ENCODE assay signal across 8 cellular contexts in the genomic region with DNA sequence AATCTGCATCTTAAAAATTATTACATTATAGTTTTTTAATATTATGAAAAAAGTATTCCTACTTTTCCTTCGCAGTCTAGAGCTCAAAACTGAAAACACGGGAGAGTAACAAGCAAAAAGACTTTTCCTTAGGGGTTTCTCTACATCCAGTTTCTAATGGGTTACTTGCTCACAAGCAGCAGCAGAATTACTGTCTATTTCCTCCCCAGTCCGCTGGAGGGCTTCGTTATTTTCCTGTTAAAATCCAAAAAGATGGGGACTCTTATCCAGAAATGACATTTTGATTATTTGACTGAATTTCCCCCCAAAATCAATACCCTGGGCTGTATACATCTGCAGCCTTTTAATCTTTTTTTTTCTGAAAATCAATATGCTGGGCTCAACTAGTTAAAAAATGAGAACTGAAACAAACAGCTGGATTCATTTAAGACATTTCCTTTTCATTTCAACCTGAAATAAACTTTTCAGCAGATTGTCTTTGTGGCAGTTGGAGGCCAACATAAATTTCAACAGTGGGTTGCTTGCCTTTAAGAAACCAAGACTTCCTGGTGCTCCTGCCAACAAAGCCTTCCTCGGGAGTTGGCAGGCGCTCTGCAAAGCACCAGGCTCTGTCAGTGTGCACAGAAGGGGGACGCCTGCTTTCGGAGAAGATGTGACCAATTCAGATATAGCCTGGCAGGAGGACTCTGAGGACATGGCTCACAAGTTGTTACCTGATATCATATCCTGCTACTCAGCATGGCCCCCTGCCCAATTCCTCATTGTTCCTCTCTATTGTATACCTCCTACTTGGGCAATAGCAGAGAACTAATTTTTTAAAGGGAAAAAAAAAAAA.
DNase-seq lines count a peak whose midpoint lies in the region; ATAC-seq and TF ChIP-seq lines count a peak whose summit lies in the region.

No MANE protein-coding gene starts in this region.

- no peak for TF ChIP-seq EP300 in esophagus muscularis mucosa (IDR thresholded peaks at IDR 0.05)

- H3K27me3 ChIP-seq in esophagus muscularis mucosa, result no peaks in the 10 kb centered on the region

- TF ChIP-seq POLR2A in esophagus muscularis mucosa (IDR thresholded peaks at IDR 0.05; ENCODE audit: low read depth), result no peak

- CTCF ChIA-PET in activated CD8-positive, alpha-beta T cell treated with anti-CD3 and anti-CD28 coated beads, Interleukin-2, amount 10 ng/mL, durations not matched to agents 7 days and 5 days (lab: Charles Lee), result no interaction called here

- TF ChIP-seq CTCF in LNCaP clone FGC (IDR thresholded peaks at IDR 0.05; ENCODE audit: control insufficient read depth, extremely low read depth, insufficient read depth) (no peak), esophagus muscularis mucosa (IDR thresholded peaks at IDR 0.05) (no peak)

- intact Hi-C loops in esophagus muscularis mucosa (cut with DNase I), result no loop called here

- peaks cover 0 to 3% (median 0%) of the 10 kb centered on the region in 4 donors for H3K9me3 ChIP-seq in esophagus muscularis mucosa

- no peak overlapping the region for H3K4me3 Mint-ChIP-seq in activated CD8-positive, alpha-beta T cell treated with anti-CD3 and anti-CD28 coated beads, Interleukin-2, amount 10 ng/mL, durations not matched to agents 7 days and 5 days

- POLR2A ChIA-PET in activated CD8-positive, alpha-beta T cell treated with anti-CD3 and anti-CD28 coated beads, Interleukin-2, amount 10 ng/mL, durations not matched to agents 7 days and 5 days (lab: Charles Lee), result no interaction called here

- H3K36me3 ChIP-seq in esophagus muscularis mucosa, result no peaks in the 10 kb centered on the region

- no peaks in the 10 kb centered on the region for H3K36me3 Mint-ChIP-seq in activated CD8-positive, alpha-beta T cell treated with anti-CD3 and anti-CD28 coated beads, Interleukin-2, amount 10 ng/mL, durations not matched to agents 7 days and 5 days (ENCODE audit: low read depth)

- ATAC-seq in GM21526 (IDR thresholded peaks at IDR 0.05; ENCODE audit: low FRiP score, unreplicated experiment), result peak; percentile 85
- ATAC-seq in activated CD8-positive, alpha-beta T cell treated with anti-CD3 and anti-CD28 coated beads, Interleukin-2, amount 10 ng/mL, durations not matched to agents 7 days and 5 days, result no peak

- peaks cover 16% of the 10 kb centered on the region for H3K4me1 Mint-ChIP-seq in activated CD8-positive, alpha-beta T cell treated with anti-CD3 and anti-CD28 coated beads, Interleukin-2, amount 10 ng/mL, durations not matched to agents 7 days and 5 days (ENCODE audit: low read depth)

- H3K4me3 ChIP-seq in LNCaP clone FGC (ENCODE audit: low read depth, low read length) (no peak overlapping the region), esophagus muscularis mucosa (no peak overlapping the region)

- H3K27ac Mint-ChIP-seq in activated CD8-positive, alpha-beta T cell treated with anti-CD3 and anti-CD28 coated beads, Interleukin-2, amount 10 ng/mL, durations not matched to agents 7 days and 5 days, result no peak overlapping the region

- H3K9me3 Mint-ChIP-seq in activated CD8-positive, alpha-beta T cell treated with anti-CD3 and anti-CD28 coated beads, Interleukin-2, amount 10 ng/mL, durations not matched to agents 7 days and 5 days (ENCODE audit: insufficient read depth), result no peaks in the 10 kb centered on the region

- DNase-seq in GM03348 (ENCODE audit: low spot score) (peak; percentile 67), LNCaP clone FGC (ENCODE audit: low read depth) (peak; percentile 84), cerebellar cortex (ENCODE audit: low spot score) (peak; percentile 22), nucleus accumbens (lab: John Stamatoyannopoulos, UW) (peak in 36 of 56 donors; percentile 4 to 71 (median 21)), esophagus muscularis mucosa (ENCODE audit: extremely low spot score) (no peak), AG08396 (ENCODE audit: low spot score) (no peak)
- DNase-seq in activated CD8-positive, alpha-beta T cell treated with anti-CD3 and anti-CD28 coated beads, Interleukin-2, amount 10 ng/mL, durations not matched to agents 7 days and 5 days, result no peak

- peaks cover 0 to 6% (median 0%) of the 10 kb centered on the region in 4 donors for H3K4me1 ChIP-seq in esophagus muscularis mucosa

- 26% methylated on average over 8 of the region's 8 CpGs for WGBS in esophagus muscularis mucosa

- H3K27me3 Mint-ChIP-seq in activated CD8-positive, alpha-beta T cell treated with anti-CD3 and anti-CD28 coated beads, Interleukin-2, amount 10 ng/mL, durations not matched to agents 7 days and 5 days (ENCODE audit: low read depth), result no peaks in the 10 kb centered on the region

- no peak overlapping the region for H3K27ac ChIP-seq in esophagus muscularis mucosa (replicated peaks in 1 of 4)

Comparison
In these comparisons a context has a peak if more than half of its experiments do, and no peak if none do; other contexts are left out.
1. DNase-seq: peak in GM03348 (single experiment), LNCaP clone FGC (single experiment), cerebellar cortex (single experiment) and nucleus accumbens (36 of 56); none in activated CD8-positive, alpha-beta T cell treated with anti-CD3 and anti-CD28 coated beads, Interleukin-2, amount 10 ng/mL, durations not matched to agents 7 days and 5 days (single experiment), esophagus muscularis mucosa (single experiment) and AG08396 (single experiment).